ENCODE assay signal across 17 cellular contexts in the genomic region with DNA sequence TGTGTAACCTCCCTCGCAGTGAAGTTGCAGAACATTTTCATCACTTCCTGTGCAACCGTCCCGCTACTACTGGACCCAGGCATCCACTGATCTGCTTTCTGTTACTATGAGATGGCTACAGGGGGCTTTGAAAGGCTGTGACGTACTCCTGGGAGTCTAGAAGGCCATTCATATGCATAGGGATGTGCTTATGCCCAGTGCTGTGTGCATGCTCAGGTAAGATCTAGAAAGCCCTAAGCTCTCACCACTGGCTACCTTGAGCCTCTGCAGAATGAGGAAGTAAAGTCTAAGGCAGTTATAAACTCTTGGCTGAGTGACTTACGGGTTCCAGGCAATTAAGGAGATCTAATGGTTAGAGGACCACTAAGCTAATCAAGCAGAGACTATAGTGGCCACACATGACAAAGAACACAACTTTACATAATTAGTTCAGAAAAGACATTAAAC. TPM values are rescaled to one million over a fixed set of nuclear protein-coding genes. Genes with fewer than 3 reads are reported as not detected.
DNase-seq lines count a peak whose midpoint lies in the region; ATAC-seq and TF ChIP-seq lines count a peak whose summit lies in the region.
"Had no signal": no experiment of that assay in that cellular context is flagged by ENCODE, and none has a peak within 500 bp of the region (broad histone marks: within the 10 kb centered on the region; RNA-seq: fewer than 3 reads in every experiment).

No MANE protein-coding gene starts in this region.

- TF ChIP-seq EP300 in suprapubic skin (IDR thresholded peaks at IDR 0.05) = no peak

- intact Hi-C loops in head of caudate nucleus (cut with DNase I) = no loop called here

- H3K27ac Mint-ChIP-seq in CD8-positive, alpha-beta memory T cell = peak overlapping the region in 5 of 8 donors; percentile 36 to 85 (median 73)
- H3K27ac Mint-ChIP-seq in WTC11 = peak overlapping the region; percentile 53; the same call in 1 of the 2 replicates
- H3K27ac Mint-ChIP-seq in memory B cell = peak overlapping the region; percentile 40

- no peaks in the 10 kb centered on the region for H3K27me3 Mint-ChIP-seq in CD8-positive, alpha-beta memory T cell
- H3K27me3 Mint-ChIP-seq in WTC11 (ENCODE audit: low read depth) (no peaks in the 10 kb centered on the region), memory B cell (no peaks in the 10 kb centered on the region)

- H3K27ac ChIP-seq in CD8-positive, alpha-beta memory T cell (ENCODE audit: low read depth, low read length) = no peak overlapping the region
- no peak overlapping the region for H3K27ac ChIP-seq in suprapubic skin
- H3K27ac ChIP-seq: BLaER1 had no signal

- DNase-seq in CD8-positive, alpha-beta memory T cell = no peak
- peak; percentile 58 for DNase-seq in MV-4-11 (lab: John Stamatoyannopoulos, UW)
- no peak for DNase-seq in WTC11 (ENCODE audit: low spot score)
- no peak for DNase-seq in memory B cell (ENCODE audit: low spot score in 2 of 2)
- DNase-seq in head of caudate nucleus = no peak
- DNase-seq in suprapubic skin (ENCODE audit: low spot score in 2 of 2) = no peak
- DNase-seq: activated CD4-positive, alpha-beta T cell treated with anti-CD3 and anti-CD28 coated beads, Interleukin-2, amount 50 U/mL, for 1 hour; EL; hippocampal formation; NCI-H2081; sigmoid colon had no signal

- H3K4me3 Mint-ChIP-seq in CD8-positive, alpha-beta memory T cell = no peak overlapping the region
- H3K4me3 Mint-ChIP-seq in WTC11 (no peak overlapping the region), memory B cell (no peak overlapping the region)

- TF ChIP-seq POLR2A in suprapubic skin (IDR thresholded peaks at IDR 0.05) = no peak

- H3K36me3 ChIP-seq in CD8-positive, alpha-beta memory T cell (ENCODE audit: insufficient read depth, low read length) = peaks cover 45% of the 10 kb centered on the region
- peaks cover 81% of the 10 kb centered on the region for H3K36me3 ChIP-seq in suprapubic skin

- ATAC-seq in WTC11 (no peak), memory B cell (ENCODE audit: low read depth) (peak; percentile 73), GM21576 (IDR thresholded peaks at IDR 0.05; ENCODE audit: unreplicated experiment) (no peak), GM19452 (IDR thresholded peaks at IDR 0.05; ENCODE audit: unreplicated experiment) (no peak)
- ATAC-seq: left lung had no signal

- H3K9me3 Mint-ChIP-seq in CD8-positive, alpha-beta memory T cell = no peaks in the 10 kb centered on the region
- no peaks in the 10 kb centered on the region; the same call in 1 of the 2 replicates for H3K9me3 Mint-ChIP-seq in WTC11
- no peaks in the 10 kb centered on the region for H3K9me3 Mint-ChIP-seq in memory B cell

- H3K27me3 ChIP-seq in CD8-positive, alpha-beta memory T cell (ENCODE audit: insufficient read depth, low read length, poor library complexity, severe bottlenecking) = no peaks in the 10 kb centered on the region
- no peaks in the 10 kb centered on the region for H3K27me3 ChIP-seq in suprapubic skin
- H3K27me3 ChIP-seq: BLaER1, left lung, sigmoid colon had no signal

- TF ChIP-seq CTCF in WTC11 (IDR thresholded peaks at IDR 0.05) (no peak), suprapubic skin (IDR thresholded peaks at IDR 0.05) (no peak)

- no peaks in the 10 kb centered on the region for H3K4me1 ChIP-seq in CD8-positive, alpha-beta memory T cell (ENCODE audit: insufficient read depth, low read length)
- peaks cover 3% of the 10 kb centered on the region for H3K4me1 ChIP-seq in suprapubic skin
- H3K4me1 ChIP-seq: sigmoid colon had no signal

- H3K9me3 ChIP-seq in CD8-positive, alpha-beta memory T cell (ENCODE audit: low read length) = no peaks in the 10 kb centered on the region
- no peaks in the 10 kb centered on the region for H3K9me3 ChIP-seq in suprapubic skin
- H3K9me3 ChIP-seq: BLaER1, left lung, sigmoid colon had no signal

- WGBS in suprapubic skin = 85% methylated on average over 5 of the region's 5 CpGs

- CTCF ChIA-PET in CD8-positive, alpha-beta memory T cell (lab: Charles Lee) = interaction anchor here (1.0 to 1.3 kb wide), 2 partner anchors 19 to 141 kb away, joined by 3 to 5 read pairs; no protein-coding TSS in a partner anchor
- CTCF ChIA-PET in WTC11 (lab: Charles Lee) = interaction anchor here (0.6 kb wide), 1 partner anchor 1874 kb away, joined by 3 read pairs; no protein-coding TSS in a partner anchor

- POLR2A ChIA-PET in CD8-positive, alpha-beta memory T cell (lab: Charles Lee) = interaction anchor here (0.7 to 0.9 kb wide), 2 partner anchors 11 to 12 kb away, joined by 3 to 4 read pairs; a partner anchor contains a TSS
- POLR2A ChIA-PET in WTC11 (lab: Charles Lee) = interaction anchor here (1.0 kb wide), 1 partner anchor 12 kb away, joined by 4 read pairs; a partner anchor contains a TSS

- H3K4me1 Mint-ChIP-seq in CD8-positive, alpha-beta memory T cell = peaks cover 22 to 44% (median 29%) of the 10 kb centered on the region in 3 donors
- H3K4me1 Mint-ChIP-seq in WTC11 (peaks cover 13% of the 10 kb centered on the region), memory B cell (peaks cover 15% of the 10 kb centered on the region)

- no peak overlapping the region for H3K4me3 ChIP-seq in CD8-positive, alpha-beta memory T cell (ENCODE audit: low read length)
- no peak overlapping the region for H3K4me3 ChIP-seq in suprapubic skin
- H3K4me3 ChIP-seq: BLaER1, left lung, sigmoid colon had no signal

- H3K36me3 Mint-ChIP-seq in CD8-positive, alpha-beta memory T cell = peaks cover 4 to 85% (median 9%) of the 10 kb centered on the region in 3 donors
- H3K36me3 Mint-ChIP-seq in WTC11 (peaks cover 70% of the 10 kb centered on the region), memory B cell (peaks cover 18% of the 10 kb centered on the region)

TF ChIP-seq in WTC11, 78 proteins besides CTCF, POLR2A, EP300 and RAD21:
- no peak for TF ChIP-seq FOXK1 (CRISPR knock-in tag; IDR thresholded peaks at IDR 0.05)
TF ChIP-seq in WTC11: peak in this region for 0.

RNA-seq across cellular contexts. Expression of a gene that starts 11.8 kb away (rescaled TPM):
- 100 to 1,000 TPM; 672 to 673 TPM for total RNA-seq in CD8-positive, alpha-beta memory T cell
- polyA plus RNA-seq in CD8-positive, alpha-beta memory T cell = 80.5 TPM
- total RNA-seq in WTC11 (2021) (414 to 457 TPM (median 419 TPM) in 3 replicates), suprapubic skin (100 to 1,000 TPM in 1 of 4 donors, 10 to 100 TPM in 3; 57.0 to 113 (median 83.1) TPM)

RNA-seq across cellular contexts. Expression of a gene that starts 16.5 kb away (rescaled TPM):
- total RNA-seq in CD8-positive, alpha-beta memory T cell = 10 to 100 TPM; 57.8 to 61.1 TPM
- polyA plus RNA-seq in CD8-positive, alpha-beta memory T cell = 41.6 TPM
- total RNA-seq in WTC11 (2021) (30.9 to 41.7 TPM (median 31.7 TPM) in 3 replicates), suprapubic skin (10 to 100 TPM; 27.1 to 50.5 (median 35.7) TPM)

RNA-seq across cellular contexts. Expression of a gene that starts 28.9 kb away (rescaled TPM):
- total RNA-seq in CD8-positive, alpha-beta memory T cell = not detected
- not detected for polyA plus RNA-seq in CD8-positive, alpha-beta memory T cell
- total RNA-seq in WTC11 (2021) = not detected in 3 replicates
- under 1 TPM in 1 of 4 donors, not detected in 3; 0.49 TPM for total RNA-seq in suprapubic skin
- total RNA-seq: esophagus mucosa, left lung, sigmoid colon, SK-MEL-5 had no signal
